Comparison of ENCODE assay signal across 9 cellular contexts in the genomic region with DNA sequence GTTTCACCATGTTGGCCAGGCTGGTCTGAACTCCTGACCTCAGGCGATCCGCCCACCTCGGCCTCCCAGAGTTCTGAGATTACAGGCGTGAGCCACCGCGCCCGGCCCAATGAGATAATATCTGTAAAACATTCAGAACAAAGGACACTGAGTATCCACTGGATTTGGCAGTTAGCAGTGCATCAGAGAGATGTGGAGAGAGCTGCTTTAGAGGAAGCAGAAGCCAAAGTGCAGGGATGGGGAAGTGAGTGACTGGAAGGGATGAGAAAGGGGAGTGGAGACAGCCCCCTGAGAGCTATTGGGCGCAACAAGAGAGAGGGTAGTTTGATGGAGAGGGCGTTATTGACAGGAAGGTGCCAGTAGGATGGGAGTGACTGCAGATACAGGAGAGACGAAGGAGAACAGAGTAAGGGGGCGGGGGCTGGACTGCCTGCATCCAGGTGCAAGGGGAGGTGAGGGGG.
DNase-seq lines count a peak whose midpoint lies in the region; ATAC-seq and TF ChIP-seq lines count a peak whose summit lies in the region.
"Had no signal": no experiment of that assay in that cellular context is flagged by ENCODE, and none has a peak within 500 bp of the region (broad histone marks: within the 10 kb centered on the region; RNA-seq: fewer than 3 reads in every experiment).

No MANE protein-coding gene starts in this region.

- POLR2A ChIA-PET in CD4-positive, alpha-beta memory T cell (lab: Charles Lee; ENCODE audit: partially characterized antibody) = no interaction called here

- H3K27ac Mint-ChIP-seq in CD4-positive, alpha-beta memory T cell = peak overlapping the region in 4 of 7 donors; percentile 19 to 80 (median 56)
- peak overlapping the region; percentile 97 for H3K27ac Mint-ChIP-seq in glutamatergic neuron (ENCODE audit: unreplicated experiment)

- H3K4me1 Mint-ChIP-seq in CD4-positive, alpha-beta memory T cell = peaks cover 9 to 20% (median 13%) of the 10 kb centered on the region in 4 donors
- peaks cover 38% of the 10 kb centered on the region for H3K4me1 Mint-ChIP-seq in glutamatergic neuron (ENCODE audit: low read depth, unreplicated experiment)

- no peak overlapping the region for H2AFZ ChIP-seq in OCI-LY1 (ENCODE audit: low read length)

- peaks cover 17 to 18% of the 10 kb centered on the region in 2 donors for H3K27me3 Mint-ChIP-seq in CD4-positive, alpha-beta memory T cell
- H3K27me3 Mint-ChIP-seq in glutamatergic neuron (ENCODE audit: unreplicated experiment) = peaks cover 7% of the 10 kb centered on the region

- peaks cover 0 to 5% (median 0%) of the 10 kb centered on the region in 8 donors for H3K9me3 Mint-ChIP-seq in CD4-positive, alpha-beta memory T cell
- peaks cover 5% of the 10 kb centered on the region for H3K9me3 Mint-ChIP-seq in glutamatergic neuron (ENCODE audit: unreplicated experiment)

- DNase-seq in CD4-positive, alpha-beta memory T cell = no peak
- DNase-seq in glutamatergic neuron (peak; percentile 32), T1000 (lab: John Stamatoyannopoulos, UW) (no peak), T-helper 9 cell (no peak), HCEC 1CT (no peak)
- DNase-seq: gastrocnemius medialis had no signal

- intact Hi-C loops in CD4-positive, alpha-beta memory T cell (cut with micrococcal nuclease) = no loop called here

- H3F3A ChIP-seq in OCI-LY1 (ENCODE audit: insufficient read depth, low read length) = no peaks in the 10 kb centered on the region

- no peaks in the 10 kb centered on the region for H3K27me3 ChIP-seq in CD4-positive, alpha-beta memory T cell (ENCODE audit: insufficient read depth, low read length)
- H3K27me3 ChIP-seq in HUES6 (ENCODE audit: control insufficient read depth, insufficient read depth, low read length) (peaks cover 91% of the 10 kb centered on the region), OCI-LY1 (ENCODE audit: insufficient read depth, low read length) (peaks cover 10% of the 10 kb centered on the region; the same call in 1 of the 2 replicates)

- no peak overlapping the region for H3K27ac ChIP-seq in CD4-positive, alpha-beta memory T cell (ENCODE audit: low read depth, low read length)
- no peak overlapping the region for H3K27ac ChIP-seq in HUES6 (ENCODE audit: low read depth, low read length)
- H3K27ac ChIP-seq in OCI-LY1 (ENCODE audit: low read depth, low read length, poor library complexity, severe bottlenecking) = no peak overlapping the region
- H3K27ac ChIP-seq: gastrocnemius medialis had no signal

- no peaks in the 10 kb centered on the region for H3K36me3 Mint-ChIP-seq in CD4-positive, alpha-beta memory T cell
- H3K36me3 Mint-ChIP-seq in glutamatergic neuron (ENCODE audit: unreplicated experiment) = no peaks in the 10 kb centered on the region

- H3K4me3 ChIP-seq in CD4-positive, alpha-beta memory T cell (ENCODE audit: low read length in 2 of 2) = no peak overlapping the region
- 0 out of 2 replicates have a peak overlapping the region, but pooled peaks have one; percentile 3 for H3K4me3 ChIP-seq in HUES6 (ENCODE audit: low read depth, low read length)
- peak overlapping the region; percentile 13 for H3K4me3 ChIP-seq in OCI-LY1 (ENCODE audit: low read depth, low read length, poor library complexity, severe bottlenecking)
- H3K4me3 ChIP-seq: gastrocnemius medialis had no signal

- no peaks in the 10 kb centered on the region for H3K9me3 ChIP-seq in CD4-positive, alpha-beta memory T cell (ENCODE audit: control insufficient read depth in 1 of 2, low read length in 2 of 2)
- no peaks in the 10 kb centered on the region for H3K9me3 ChIP-seq in HUES6 (ENCODE audit: control insufficient read depth, insufficient read depth, low read depth, low read length)
- H3K9me3 ChIP-seq in OCI-LY1 (ENCODE audit: low read length) = no peaks in the 10 kb centered on the region
- H3K9me3 ChIP-seq: gastrocnemius medialis had no signal

- H3K4me2 ChIP-seq in OCI-LY1 (ENCODE audit: low read length) = peak overlapping the region; percentile 50; the same call in 1 of the 2 replicates

- H3K79me2 ChIP-seq in OCI-LY1 (ENCODE audit: insufficient read depth, low read length) = no peaks in the 10 kb centered on the region

- CTCF ChIA-PET in CD4-positive, alpha-beta memory T cell (lab: Charles Lee; ENCODE audit: partially characterized antibody) = no interaction called here

- no peaks in the 10 kb centered on the region for H3K9me2 ChIP-seq in OCI-LY1 (ENCODE audit: low read depth, low read length)

- H3K36me3 ChIP-seq in CD4-positive, alpha-beta memory T cell (ENCODE audit: insufficient read depth, low read length) = no peaks in the 10 kb centered on the region
- no peaks in the 10 kb centered on the region for H3K36me3 ChIP-seq in HUES6 (ENCODE audit: control insufficient read depth, insufficient read depth, low read length)
- no peaks in the 10 kb centered on the region for H3K36me3 ChIP-seq in OCI-LY1 (ENCODE audit: insufficient read depth, low read length)
- H3K36me3 ChIP-seq: gastrocnemius medialis had no signal

- no peaks in the 10 kb centered on the region for H4K20me1 ChIP-seq in OCI-LY1 (ENCODE audit: insufficient read depth, low read length)

- H3K9ac ChIP-seq in HUES6 (ENCODE audit: low read length) (no peak overlapping the region), OCI-LY1 (ENCODE audit: low read length) (no peak overlapping the region)

- peaks cover 11% of the 10 kb centered on the region for H3K4me1 ChIP-seq in CD4-positive, alpha-beta memory T cell (ENCODE audit: insufficient read depth, low read length)
- H3K4me1 ChIP-seq in HUES6 (ENCODE audit: control insufficient read depth, insufficient read depth, low read length) (peaks cover 23% of the 10 kb centered on the region), OCI-LY1 (ENCODE audit: insufficient read depth, low read length, severe bottlenecking) (peaks cover 13% of the 10 kb centered on the region)
- H3K4me1 ChIP-seq: gastrocnemius medialis had no signal

- ATAC-seq in HG03442 (IDR thresholded peaks at IDR 0.05; ENCODE audit: unreplicated experiment) = no peak
- ATAC-seq: gastrocnemius medialis had no signal

- no peak for TF ChIP-seq CTCF in OCI-LY1 (IDR thresholded peaks at IDR 0.05; ENCODE audit: low read length)
- no peak for TF ChIP-seq CTCF in glutamatergic neuron (IDR thresholded peaks at IDR 0.05; ENCODE audit: partially characterized antibody, unreplicated experiment)

- H3K4me3 Mint-ChIP-seq in CD4-positive, alpha-beta memory T cell = peak overlapping the region; percentile 44 to 87 (median 74)
- peak overlapping the region; percentile 84 for H3K4me3 Mint-ChIP-seq in glutamatergic neuron (ENCODE audit: unreplicated experiment)

Comparison
In these comparisons a context has a peak if more than half of its experiments do, and no peak if none do; other contexts are left out.
1. H3K4me3 ChIP-seq: peak in HUES6 (single experiment) and OCI-LY1 (single experiment); none in CD4-positive, alpha-beta memory T cell (0 of 2).